8 cellular contexts compared by ENCODE assay signal in genomic region chr11:765025-765801, GRCh38. TPM values are rescaled to one million over a fixed set of nuclear protein-coding genes. Genes with fewer than 3 reads are reported as not detected.
A peak's percentile ranks its signal among the peaks of the same experiment; 100 is the strongest.
DNase-seq lines count a peak whose midpoint lies in the region; ATAC-seq and TF ChIP-seq lines count a peak whose summit lies in the region.

No MANE protein-coding gene starts in this region.

- peak; percentile 66 for TF ChIP-seq CTCF in CD4-positive, alpha-beta T cell (IDR thresholded peaks at IDR 0.05)
- peak; percentile 51 to 71 (median 66) for TF ChIP-seq CTCF in ascending aorta (IDR thresholded peaks at IDR 0.05)

- CTCF ChIA-PET in CD4-positive, alpha-beta T cell (lab: Charles Lee) = interaction anchor here (1.0 kb wide), 1 partner anchor 75 kb away, joined by 3 read pairs; no protein-coding TSS in a partner anchor
- CTCF ChIA-PET in T-cell (lab: Charles Lee) = interaction anchor here in 1 of 2 donors (0.7 kb wide), 1 partner anchor 272 kb away, joined by 3 read pairs; no protein-coding TSS in a partner anchor

- peaks cover 36% of the 10 kb centered on the region for H3K36me3 Mint-ChIP-seq in CD4-positive, alpha-beta T cell (ENCODE audit: low read depth)
- peaks cover 14% of the 10 kb centered on the region for H3K36me3 Mint-ChIP-seq in T-cell

- no peak overlapping the region for H3K4me3 ChIP-seq in ascending aorta

- DNase-seq in CD4-positive, alpha-beta T cell = peak; percentile 55 to 73 (median 62)
- DNase-seq in T-cell = peak; percentile 40 to 75 (median 62)
- DNase-seq in ascending aorta (ENCODE audit: low spot score in 2 of 2) = no peak
- DNase-seq in hepatic stellate cell (ENCODE audit: low spot score) = peak; percentile 61
- peak; percentile 37 to 49 for DNase-seq in stimulated activated CD4-positive, alpha-beta T cell treated with anti-CD3 and anti-CD28 coated beads, Interleukin-15, amount 100 ng/mL, for 1 hour (ENCODE audit: low read depth in 1 of 2, low spot score in 1 of 2)

- peaks cover 61 to 75% of the 10 kb centered on the region in 2 donors for H3K36me3 ChIP-seq in ascending aorta

- H3K9me3 Mint-ChIP-seq in CD4-positive, alpha-beta T cell = no peaks in the 10 kb centered on the region
- H3K9me3 Mint-ChIP-seq in T-cell = no peaks in the 10 kb centered on the region

- H3K27me3 ChIP-seq in CD4-positive, alpha-beta T cell (ENCODE audit: control insufficient read depth, insufficient read depth, low read length) = no peaks in the 10 kb centered on the region
- H3K27me3 ChIP-seq in ascending aorta = no peaks in the 10 kb centered on the region

- H3K9me3 ChIP-seq in CD4-positive, alpha-beta T cell (ENCODE audit: control insufficient read depth, low read length) = no peaks in the 10 kb centered on the region
- H3K9me3 ChIP-seq in ascending aorta = no peaks in the 10 kb centered on the region

- POLR2A ChIA-PET in CD4-positive, alpha-beta T cell (lab: Charles Lee) = no interaction called here
- POLR2A ChIA-PET in T-cell (lab: Charles Lee) = no interaction called here

- ATAC-seq in CD4-positive, alpha-beta T cell (ENCODE audit: poor library complexity) = peak; percentile 95
- ATAC-seq in HG02678 (IDR thresholded peaks at IDR 0.05; ENCODE audit: unreplicated experiment) (peak; percentile 45), T-cell (replicated peaks in 1 of 4) (peak; percentile 76 to 83 (median 83)), HG02798 (IDR thresholded peaks at IDR 0.05; ENCODE audit: poor library complexity, unreplicated experiment) (no peak), HG02588 (IDR thresholded peaks at IDR 0.05; ENCODE audit: unreplicated experiment) (no peak)

- H3K4me3 Mint-ChIP-seq in CD4-positive, alpha-beta T cell = no peak overlapping the region
- H3K4me3 Mint-ChIP-seq in T-cell = no peak overlapping the region

- H3K27ac ChIP-seq in CD4-positive, alpha-beta T cell (ENCODE audit: low read depth, low read length) = no peak overlapping the region
- H3K27ac ChIP-seq in ascending aorta = no peak overlapping the region

- H3K27ac Mint-ChIP-seq in CD4-positive, alpha-beta T cell = no peak overlapping the region
- H3K27ac Mint-ChIP-seq in T-cell = peak overlapping the region in 1 of 2 donors; percentile 48

- no peaks in the 10 kb centered on the region for H3K27me3 Mint-ChIP-seq in CD4-positive, alpha-beta T cell
- H3K27me3 Mint-ChIP-seq in T-cell = no peaks in the 10 kb centered on the region

- no peaks in the 10 kb centered on the region for H3K4me1 ChIP-seq in ascending aorta

- intact Hi-C loops in CD4-positive, alpha-beta T cell (cut with DNase I, micrococcal nuclease) = loop anchor here (1.0 to 2.0 kb wide), 5 partner anchors 36 to 210 kb away; no protein-coding TSS in a partner anchor
- intact Hi-C loops in ascending aorta (cut with DNase I) = no loop called here

- no peaks in the 10 kb centered on the region for H3K4me1 Mint-ChIP-seq in CD4-positive, alpha-beta T cell (ENCODE audit: low read depth)
- peaks cover 0 to 2% (median 0%) of the 10 kb centered on the region in 3 donors for H3K4me1 Mint-ChIP-seq in T-cell

RNA-seq across cellular contexts. Expression of gene GATD1, which starts 12.1 kb away (rescaled TPM):
- total RNA-seq in CD4-positive, alpha-beta T cell = 10 to 100 TPM; 14.7 to 16.1 TPM
- total RNA-seq in T-cell (10 to 100 TPM; 40.8 to 73.5 (median 70.2) TPM), ascending aorta (12.2 TPM)

RNA-seq across cellular contexts. Expression of gene TALDO1, which starts 17.9 kb away (rescaled TPM):
- total RNA-seq in CD4-positive, alpha-beta T cell = 10 to 100 TPM; 26.2 to 27.7 TPM
- total RNA-seq in T-cell (100 to 1,000 TPM in 3 of 5 donors, 10 to 100 TPM in 2; 60.5 to 106 (median 102) TPM), ascending aorta (245 TPM)

RNA-seq across cellular contexts. Expression of gene CEND1, which starts 24.7 kb away (rescaled TPM):
- not detected for total RNA-seq in CD4-positive, alpha-beta T cell
- total RNA-seq in T-cell = under 1 TPM in 3 of 5 donors, not detected in 2; 0.18 to 0.28 (median 0.20) TPM
- total RNA-seq in ascending aorta = not detected

RNA-seq across cellular contexts. Expression of gene SLC25A22, which starts 32.9 kb away (rescaled TPM):
- total RNA-seq in CD4-positive, alpha-beta T cell = 10 to 100 TPM in 1 of 2 experiments, 1 to 10 TPM in 1; 9.1 to 11.1 TPM
- 10 to 100 TPM; 22.4 to 37.4 (median 35.1) TPM for total RNA-seq in T-cell
- total RNA-seq in ascending aorta = 5.6 TPM

RNA-seq across cellular contexts. Expression of gene PIDD1, which starts 39.8 kb away (rescaled TPM):
- 10 to 100 TPM; 32.6 to 33.0 TPM for total RNA-seq in CD4-positive, alpha-beta T cell
- 10 to 100 TPM; 31.1 to 46.6 (median 39.1) TPM for total RNA-seq in T-cell
- 7.1 TPM for total RNA-seq in ascending aorta

Comparison
In these comparisons a context has a peak if more than half of its experiments do, and no peak if none do; other contexts are left out.
1. ATAC-seq: peak in CD4-positive, alpha-beta T cell (single experiment), HG02678 (single experiment) and T-cell (4 of 4); none in HG02798 (single experiment) and HG02588 (single experiment).
2. DNase-seq: peak in CD4-positive, alpha-beta T cell (10 of 10), T-cell (34 of 34), hepatic stellate cell (single experiment) and stimulated activated CD4-positive, alpha-beta T cell treated with anti-CD3 and anti-CD28 coated beads, Interleukin-15, amount 100 ng/mL, for 1 hour (2 of 2); none in ascending aorta (0 of 2).